11 cellular contexts compared by ENCODE assay signal in the genomic region with DNA sequence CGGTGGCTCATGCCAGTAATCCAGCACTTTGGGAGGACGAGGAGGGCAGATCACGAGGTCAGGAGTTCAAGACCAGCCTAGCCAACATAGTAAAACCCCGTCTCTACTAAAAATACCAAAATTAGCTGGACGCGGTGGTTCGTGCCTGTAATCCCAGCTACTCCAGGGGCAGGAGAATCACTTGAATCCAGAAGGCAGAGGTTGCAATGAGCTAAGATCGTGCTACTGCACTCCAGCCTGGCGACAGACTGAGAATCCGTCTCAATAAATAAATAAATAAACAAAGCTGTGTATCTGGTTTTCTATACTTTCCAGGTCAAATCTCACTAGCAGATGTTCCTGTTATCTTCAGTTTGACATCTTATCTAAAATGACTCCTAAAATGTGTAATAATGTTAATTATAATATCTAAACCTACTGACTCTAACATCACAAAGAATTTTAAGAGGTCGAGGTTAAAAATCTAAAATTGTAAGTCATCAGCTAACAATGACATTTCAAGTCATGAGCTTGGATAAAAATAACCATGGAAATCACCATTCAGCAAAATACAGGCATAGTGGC. TPM values are rescaled to one million over a fixed set of nuclear protein-coding genes. Genes with fewer than 3 reads are reported as not detected.
A peak's percentile ranks its signal among the peaks of the same experiment; 100 is the strongest.
DNase-seq lines count a peak whose midpoint lies in the region; ATAC-seq and TF ChIP-seq lines count a peak whose summit lies in the region.
"Had no signal": no experiment of that assay in that cellular context is flagged by ENCODE, and none has a peak within 500 bp of the region (broad histone marks: within the 10 kb centered on the region; RNA-seq: fewer than 3 reads in every experiment).

No MANE protein-coding gene starts in this region.

- intact Hi-C loops in dorsolateral prefrontal cortex (cut with DNase I) (loop anchor here (5.0 to 10.0 kb wide), 7 partner anchors 108 to 432 kb away; a partner anchor contains a TSS), sciatic nerve (cut with DNase I) (no loop called here), Calu3 (cut with micrococcal nuclease; ENCODE audit: unreplicated experiment) (no loop called here)

- no peaks in the 10 kb centered on the region for H3K9me3 Mint-ChIP-seq in naive thymus-derived CD8-positive, alpha-beta T cell
- no peaks in the 10 kb centered on the region for H3K9me3 Mint-ChIP-seq in Calu3 (ENCODE audit: low read depth, unreplicated experiment)

- no peak for ATAC-seq in naive thymus-derived CD8-positive, alpha-beta T cell
- no peak for ATAC-seq in sciatic nerve
- no peak for ATAC-seq in HG02610 (IDR thresholded peaks at IDR 0.05; ENCODE audit: unreplicated experiment)
- ATAC-seq: activated CD8-positive, alpha-beta memory T cell treated with anti-CD3 and anti-CD28 coated beads, Interleukin-2, amount 10 ng/mL, durations not matched to agents 7 days and 5 days had no signal

- peaks cover 0 to 20% (median 8%) of the 10 kb centered on the region in 11 experiments; a peak in 10 of 22 replicates for H4K20me1 ChIP-seq in BLaER1 treated with 17β-estradiol and CSF1 and Interleukin-3, amounts not matched to agents 10 nM and 100 nM

- no peak for TF ChIP-seq CTCF in dorsolateral prefrontal cortex (IDR thresholded peaks at IDR 0.05 in 54 of 56, conservative IDR thresholded peaks at IDR 0.05 in 2 of 56; ENCODE audit: low read depth in 1 of 56, partially characterized antibody in 56 of 56)
- no peak for TF ChIP-seq CTCF in Calu3 (IDR thresholded peaks at IDR 0.05; ENCODE audit: unreplicated experiment)

- H3K4me3 ChIP-seq in BLaER1 treated with 17β-estradiol and CSF1 and Interleukin-3, amounts not matched to agents 10 nM and 100 nM = peak overlapping the region; percentile 76 to 88 (median 82)
- H3K4me3 ChIP-seq in dorsolateral prefrontal cortex = peak overlapping the region in 48 of 59 donors; percentile 11 to 100 (median 92)

- peaks cover 12 to 32% (median 21%) of the 10 kb centered on the region in 4 donors for H3K4me1 Mint-ChIP-seq in naive thymus-derived CD8-positive, alpha-beta T cell
- H3K4me1 Mint-ChIP-seq in Calu3 (ENCODE audit: low read depth, unreplicated experiment) = no peaks in the 10 kb centered on the region

- H3K36me3 ChIP-seq in BLaER1 treated with 17β-estradiol and CSF1 and Interleukin-3, amounts not matched to agents 10 nM and 100 nM = peaks cover 0 to 21% (median 10%) of the 10 kb centered on the region in 11 experiments; a peak in 10 of 22 replicates
- peaks cover 5% of the 10 kb centered on the region; the same call in 1 of the 2 replicates for H3K36me3 ChIP-seq in KOPT-K1 (ENCODE audit: insufficient read depth, low read length)
- H3K36me3 ChIP-seq: esophagus muscularis mucosa had no signal

- peak overlapping the region in 1 of 10 donors; percentile 49 for H3K27ac Mint-ChIP-seq in naive thymus-derived CD8-positive, alpha-beta T cell
- no peak overlapping the region for H3K27ac Mint-ChIP-seq in Calu3 (ENCODE audit: unreplicated experiment)
- H3K27ac Mint-ChIP-seq: activated CD8-positive, alpha-beta memory T cell treated with anti-CD3 and anti-CD28 coated beads, Interleukin-2, amount 10 ng/mL, durations not matched to agents 7 days and 5 days had no signal

- CTCF ChIA-PET in Calu3 (lab: Charles Lee) = interaction anchor here (0.6 to 0.9 kb wide), 3 partner anchors 12 to 247 kb away, joined by 3 read pairs; no protein-coding TSS in a partner anchor

- peak overlapping the region in 8 of 10 donors; percentile 13 to 63 (median 31) for H3K4me3 Mint-ChIP-seq in naive thymus-derived CD8-positive, alpha-beta T cell
- no peak overlapping the region for H3K4me3 Mint-ChIP-seq in Calu3 (ENCODE audit: low read depth, unreplicated experiment)
- H3K4me3 Mint-ChIP-seq: activated CD8-positive, alpha-beta memory T cell treated with anti-CD3 and anti-CD28 coated beads, Interleukin-2, amount 10 ng/mL, durations not matched to agents 7 days and 5 days had no signal

- peak overlapping the region in 10 of 11 experiments; percentile 31 to 96 (median 90); a peak in 16 of 22 replicates for H3K27ac ChIP-seq in BLaER1 treated with 17β-estradiol and CSF1 and Interleukin-3, amounts not matched to agents 10 nM and 100 nM
- H3K27ac ChIP-seq in KOPT-K1 (ENCODE audit: low read depth, low read length, poor library complexity, severe bottlenecking) (peak overlapping the region; percentile 86), dorsolateral prefrontal cortex (no peak overlapping the region)

- H3K36me3 Mint-ChIP-seq in naive thymus-derived CD8-positive, alpha-beta T cell = peaks cover 0 to 17% (median 2%) of the 10 kb centered on the region in 3 donors
- H3K36me3 Mint-ChIP-seq in Calu3 (ENCODE audit: insufficient read depth, unreplicated experiment) = peaks cover 7% of the 10 kb centered on the region

- H3K9me3 ChIP-seq in BLaER1 treated with 17β-estradiol and CSF1 and Interleukin-3, amounts not matched to agents 10 nM and 100 nM (replicated peaks in 1 of 11) = no peaks in the 10 kb centered on the region
- no peaks in the 10 kb centered on the region for H3K9me3 ChIP-seq in KOPT-K1 (ENCODE audit: insufficient read depth, low read length, poor library complexity, severe bottlenecking)
- H3K9me3 ChIP-seq: esophagus muscularis mucosa had no signal

- H3K4me2 ChIP-seq in BLaER1 treated with 17β-estradiol and CSF1 and Interleukin-3, amounts not matched to agents 10 nM and 100 nM = peak overlapping the region; percentile 83 to 92 (median 90)

- H3K27me3 ChIP-seq in BLaER1 treated with 17β-estradiol and CSF1 and Interleukin-3, amounts not matched to agents 10 nM and 100 nM = no peaks in the 10 kb centered on the region
- H3K27me3 ChIP-seq in dorsolateral prefrontal cortex = no peaks in the 10 kb centered on the region
- H3K27me3 ChIP-seq: esophagus muscularis mucosa had no signal

- H3K27me3 Mint-ChIP-seq in naive thymus-derived CD8-positive, alpha-beta T cell = no peaks in the 10 kb centered on the region
- no peaks in the 10 kb centered on the region for H3K27me3 Mint-ChIP-seq in Calu3 (ENCODE audit: unreplicated experiment)
- H3K27me3 Mint-ChIP-seq: activated CD8-positive, alpha-beta memory T cell treated with anti-CD3 and anti-CD28 coated beads, Interleukin-2, amount 10 ng/mL, durations not matched to agents 7 days and 5 days; progenitor cell of endocrine pancreas had no signal

- H3K4me1 ChIP-seq in BLaER1 treated with 17β-estradiol and CSF1 and Interleukin-3, amounts not matched to agents 10 nM and 100 nM = peaks cover 29 to 38% (median 35%) of the 10 kb centered on the region in 10 experiments

- DNase-seq in dorsolateral prefrontal cortex (no peak), GOT3 (lab: John Stamatoyannopoulos, UW) (no peak), sciatic nerve (ENCODE audit: low spot score) (no peak), Calu3 (no peak)
- no peak for DNase-seq in naive thymus-derived CD8-positive, alpha-beta T cell

- no TSS peak for BruUV-seq in Calu3 (replicated peaks; lab: Mats Ljungman, UMichigan)

- peak overlapping the region; percentile 80 to 91 (median 87); a peak in 20 of 22 replicates for H3K9ac ChIP-seq in BLaER1 treated with 17β-estradiol and CSF1 and Interleukin-3, amounts not matched to agents 10 nM and 100 nM

- POLR2A ChIA-PET in naive thymus-derived CD8-positive, alpha-beta T cell (lab: Charles Lee) = interaction anchor here (0.7 to 3.8 kb wide), 10 partner anchors 32 to 424 kb away, joined by 3 to 82 read pairs (median 4); a partner anchor contains a TSS

RNA-seq across cellular contexts. Expression of a gene that starts 2.4 kb away (rescaled TPM):
- 10 to 100 TPM; 20.1 to 61.6 (median 44.8) TPM for total RNA-seq in dorsolateral prefrontal cortex
- 10 to 100 TPM; 55.0 to 60.7 TPM for total RNA-seq in naive thymus-derived CD8-positive, alpha-beta T cell
- 10 to 100 TPM; 18.3 to 32.2 (median 30.6) TPM for polyA plus RNA-seq in naive thymus-derived CD8-positive, alpha-beta T cell
- 46.0 TPM for total RNA-seq in sciatic nerve
- total RNA-seq in Calu3 (2022) = 57.6 and 60.2 TPM in 2 replicates

Comparison
In these comparisons a context has a peak if more than half of its experiments do, and no peak if none do; other contexts are left out.
1. H3K27ac ChIP-seq: peak in BLaER1 treated with 17β-estradiol and CSF1 and Interleukin-3, amounts not matched to agents 10 nM and 100 nM (10 of 11) and KOPT-K1 (single experiment); none in dorsolateral prefrontal cortex (0 of 59).
2. intact Hi-C loops: an anchor here in dorsolateral prefrontal cortex (5.0 to 10.0 kb wide); none called in sciatic nerve and Calu3.